Comparison of ENCODE assay signal across 11 cellular contexts in genomic region chr18:71018816-71019215, GRCh38.
"Had no signal": no experiment of that assay in that cellular context is flagged by ENCODE, and none has a peak within 500 bp of the region (broad histone marks: within the 10 kb centered on the region; RNA-seq: fewer than 3 reads in every experiment).

No MANE protein-coding gene starts in this region.

- H3K36me3 ChIP-seq: HAP-1 had no signal

- H3K4me2 ChIP-seq: GM23338 had no signal

- H3K4me3 Mint-ChIP-seq: GM23338, H9, HFFc6 had no signal

- H3K27ac Mint-ChIP-seq: GM23338, H9, HFFc6 had no signal

- H3K4me1 Mint-ChIP-seq: GM23338, H9 had no signal

- ATAC-seq: GM23338, HCT116 had no signal

- H3K4me1 ChIP-seq: HAP-1 had no signal

- H3K9ac ChIP-seq: GM23248 had no signal

- H2AFZ ChIP-seq: GM23248, GM23338 had no signal

- H3K27ac ChIP-seq: GM23248 had no signal

- FAIRE-seq: H1, H54 had no signal

- DNase-seq: GM23248, GOT3, H7, H9, HCEC 1CT, HFFc6 had no signal

- H3K4me3 ChIP-seq: GM23248, GM23338, HAP-1 had no signal
